Comparison of ENCODE assay signal across 9 cellular contexts in genomic region chr7:50781894-50782293, GRCh38. TPM values are rescaled to one million over a fixed set of nuclear protein-coding genes. Genes with fewer than 3 reads are reported as not detected.
DNase-seq lines count a peak whose midpoint lies in the region; ATAC-seq, FAIRE-seq and TF ChIP-seq lines count a peak whose summit lies in the region.
"Had no signal": no experiment of that assay in that cellular context is flagged by ENCODE, and none has a peak within 500 bp of the region (broad histone marks: within the 10 kb centered on the region; RNA-seq: fewer than 3 reads in every experiment).

No MANE protein-coding gene starts in this region.

- H3K4me1 Mint-ChIP-seq in HFFc6 (ENCODE audit: low read depth) (0 out of 2 replicates have a peak, but pooled peaks cover 10% of the 10 kb centered on the region), nephron progenitor cell (peaks cover 10% of the 10 kb centered on the region)

- ATAC-seq in A549 (no peak), HG03439 (IDR thresholded peaks at IDR 0.05; ENCODE audit: unreplicated experiment) (no peak), GM21576 (IDR thresholded peaks at IDR 0.05; ENCODE audit: unreplicated experiment) (no peak)

- H3K4me3 Mint-ChIP-seq in HFFc6 (peak overlapping the region; percentile 23; the same call in 1 of the 2 replicates), nephron progenitor cell (peak overlapping the region; percentile 67)

- H3K27ac Mint-ChIP-seq in HFFc6 = no peak overlapping the region
- no peak overlapping the region for H3K27ac Mint-ChIP-seq in nephron progenitor cell

- no peaks in the 10 kb centered on the region for H3K9me3 Mint-ChIP-seq in HFFc6
- H3K9me3 Mint-ChIP-seq in nephron progenitor cell = peaks cover 30% of the 10 kb centered on the region

- no peak for DNase-seq in A549 (ENCODE audit: low read depth in 1 of 2, low spot score in 1 of 2)
- no peak for DNase-seq in HFFc6
- no peak for DNase-seq in coronary artery (ENCODE audit: low spot score)
- no peak for DNase-seq in nephron progenitor cell
- no peak for DNase-seq in colonic mucosa
- no peak for DNase-seq in stimulated activated CD4-positive, alpha-beta T cell treated with anti-CD3 and anti-CD28 coated beads, Interleukin-4, amount 100 ng/mL, for 1 hour
- DNase-seq: KG1 had no signal

- TF ChIP-seq POLR2A in A549 (IDR thresholded peaks at IDR 0.05; ENCODE audit: low read length) = no peak

- FAIRE-seq in A549 (lab: Jason Lieb, UNC) = no peak

- H3K9me3 ChIP-seq in A549 = no peaks in the 10 kb centered on the region
- no peaks in the 10 kb centered on the region for H3K9me3 ChIP-seq in colonic mucosa

- H3K4me3 ChIP-seq in A549 (peak overlapping the region; percentile 46), coronary artery (peak overlapping the region; percentile 74), colonic mucosa (no peak overlapping the region)

- H3K27me3 Mint-ChIP-seq in HFFc6 (ENCODE audit: insufficient read depth) (peaks cover 2% of the 10 kb centered on the region), nephron progenitor cell (ENCODE audit: low read depth, poor library complexity) (peaks cover 32% of the 10 kb centered on the region)

- H3K36me3 ChIP-seq in colonic mucosa = no peaks in the 10 kb centered on the region

- intact Hi-C loops in colonic mucosa (cut with DNase I) = no loop called here

- CTCF ChIA-PET in A549 (lab: Yijun Ruan, JAX) = interaction anchor here (1.0 to 1.3 kb wide), 2 partner anchors 13 to 286 kb away, joined by 3 to 6 read pairs; no protein-coding TSS in a partner anchor

- no peak for TF ChIP-seq EP300 in A549 (IDR thresholded peaks at IDR 0.05)

- no peak for TF ChIP-seq RAD21 in A549 (conservative IDR thresholded peaks at IDR 0.05 in 1 of 2, IDR thresholded peaks at IDR 0.05 in 1 of 2)

- H3K27ac ChIP-seq in A549 (peak overlapping the region in 1 of 2 experiments; percentile 80; a peak in 1 of 6 replicates), coronary artery (no peak overlapping the region), colonic mucosa (no peak overlapping the region)

- peaks cover 7% of the 10 kb centered on the region for H3K27me3 ChIP-seq in colonic mucosa

- peaks cover 5% of the 10 kb centered on the region; the same call in 1 of the 2 replicates for H3K36me3 Mint-ChIP-seq in HFFc6 (ENCODE audit: low read depth)
- H3K36me3 Mint-ChIP-seq in nephron progenitor cell (ENCODE audit: low read depth) = peaks cover 63% of the 10 kb centered on the region

- 89% methylated on average over 29 of the region's 29 CpGs for WGBS in A549 (ENCODE audit: missing lambda C conversion rate)

- H3K9ac ChIP-seq in colonic mucosa (ENCODE audit: low read depth in 2 of 2, low read length in 2 of 2) = no peak overlapping the region

- H3K4me2 ChIP-seq in A549 = peak overlapping the region; percentile 60

- H3K4me1 ChIP-seq in A549 (peaks cover 24% of the 10 kb centered on the region), colonic mucosa (no peaks in the 10 kb centered on the region)

- no peak for TF ChIP-seq CTCF in A549 (IDR thresholded peaks at IDR 0.05)
- no peak for TF ChIP-seq CTCF in HFFc6 (IDR thresholded peaks at IDR 0.05)
- TF ChIP-seq CTCF in coronary artery (IDR thresholded peaks at IDR 0.05) = no peak
- TF ChIP-seq CTCF in nephron progenitor cell (IDR thresholded peaks at IDR 0.05) = no peak
- TF ChIP-seq CTCF in colonic mucosa (IDR thresholded peaks at IDR 0.05) = no peak

- POLR2A ChIA-PET in A549 (lab: Yijun Ruan, JAX) = no interaction called here

TF ChIP-seq in A549, 52 proteins besides CTCF, POLR2A, EP300 and RAD21:
- TF ChIP-seq ZSCAN20 (CRISPR knock-in tag; IDR thresholded peaks at IDR 0.05) (no peak), CHD4 (IDR thresholded peaks at IDR 0.05; ENCODE audit: borderline replicate concordance) (no peak), FOSB (CRISPR knock-in tag; IDR thresholded peaks at IDR 0.05) (no peak), HDAC2 (IDR thresholded peaks at IDR 0.05) (no peak), PHF8 (IDR thresholded peaks at IDR 0.05; ENCODE audit: borderline replicate concordance, low read depth) (no peak), POLR2AphosphoS2 (conservative IDR thresholded peaks at IDR 0.05; ENCODE audit: low read length) (no peak), CEBPB (IDR thresholded peaks at IDR 0.05) (no peak), ATOH8 (CRISPR knock-in tag; IDR thresholded peaks at IDR 0.05; ENCODE audit: low read depth) (no peak)

RNA-seq across cellular contexts. Expression of gene GRB10, which starts 0.8 kb away (rescaled TPM):
- polyA plus RNA-seq in A549 (2011; rRNA removed) (23.2 and 42.3 TPM in 2 replicates), A549 (2017; fragmentation: RNase III; extraction: RNeasy Plus Mini Kit Qiagen cat#74134 plus additional on column Dnase treatment) (34.7 to 37.6 TPM (median 37.0 TPM) in 3 replicates)
- 10.1 and 12.7 TPM in 2 replicates for polyA plus RNA-seq in A549 (2012; cell fraction: cytosol; rRNA removed)
- 19.9 and 33.8 TPM in 2 replicates for polyA plus RNA-seq in A549 (2012; cell fraction: nucleus; rRNA removed)
- 64.5 and 88.4 TPM in 2 replicates for polyA minus RNA-seq in A549 (2011; rRNA and poly(A)+ RNA removed)
- total RNA-seq in HFFc6 (2021; fragmentation: NEBNext Ultra II Directional; extraction: Animal tissue kit (Norgen Biotek cat#: 25700)) = 10 to 100 TPM; 13.6 to 17.8 (median 14.8) TPM
- 10 to 100 TPM; 10.3 to 15.1 TPM for total RNA-seq in colonic mucosa
